ENCODE assay signal across 28 cellular contexts in genomic region chr2:179669196-179669595, GRCh38.
"Had no signal": no experiment of that assay in that cellular context is flagged by ENCODE, and none has a peak within 500 bp of the region (broad histone marks: within the 10 kb centered on the region; RNA-seq: fewer than 3 reads in every experiment).

No MANE protein-coding gene starts in this region.

- H3K4me1 Mint-ChIP-seq: activated CD4-positive, alpha-beta T cell treated with anti-CD3 and anti-CD28 coated beads for 36 hours; activated CD4-positive, alpha-beta T cell treated with anti-CD3 and anti-CD28 coated beads, Interleukin-2, amount 10 ng/mL, durations not matched to agents 7 days and 5 days; activated naive CD4-positive, alpha-beta T cell treated with anti-CD3 and anti-CD28 coated beads, Interleukin-2, amount 50 U/mL, for 24 hours; activated naive CD8-positive, alpha-beta T cell treated with anti-CD3 and anti-CD28 coated beads, Interleukin-2, amount 10 ng/mL, durations not matched to agents 7 days and 5 days; central memory CD8-positive, alpha-beta T cell; WTC11 had no signal

- H3K9me3 Mint-ChIP-seq: activated CD4-positive, alpha-beta T cell treated with anti-CD3 and anti-CD28 coated beads, Interleukin-2, amount 10 ng/mL, durations not matched to agents 7 days and 5 days; activated naive CD8-positive, alpha-beta T cell treated with anti-CD3 and anti-CD28 coated beads, Interleukin-2, amount 10 ng/mL, durations not matched to agents 7 days and 5 days; activated T-cell treated with anti-CD3 and anti-CD28 coated beads, Interleukin-2, amount 50 U/mL, for 24 hours; activated T-helper 2 cell treated with anti-CD3 and anti-CD28 coated beads, Interferon-gamma antibody, Interleukin-2, Interleukin-4, amounts not matched to agents 10 μg/mL and 5 μg/mL and 100 μg/mL, durations not matched to agents 14 hours and 24 hours and 36 hours; central memory CD8-positive, alpha-beta T cell; WTC11 had no signal

- H3K27me3 Mint-ChIP-seq: activated CD4-positive, alpha-beta T cell treated with anti-CD3 and anti-CD28 coated beads, Interleukin-2, amount 10 ng/mL, durations not matched to agents 7 days and 5 days; activated naive CD4-positive, alpha-beta T cell treated with anti-CD3 and anti-CD28 coated beads, Interleukin-2, amount 50 U/mL, for 24 hours; activated T-cell treated with anti-CD3 and anti-CD28 coated beads, Interleukin-2, amount 50 U/mL, for 24 hours; central memory CD8-positive, alpha-beta T cell had no signal

- H3K27ac Mint-ChIP-seq: activated CD4-positive, alpha-beta T cell treated with anti-CD3 and anti-CD28 coated beads for 36 hours; activated CD4-positive, alpha-beta T cell treated with anti-CD3 and anti-CD28 coated beads, Interleukin-2, amount 10 ng/mL, durations not matched to agents 7 days and 5 days; activated CD8-positive, alpha-beta T cell treated with anti-CD3 and anti-CD28 coated beads, Interleukin-2, amount 10 ng/mL, durations not matched to agents 7 days and 5 days; activated naive CD4-positive, alpha-beta T cell treated with anti-CD3 and anti-CD28 coated beads, Interleukin-2, amount 50 U/mL, for 24 hours; activated naive CD8-positive, alpha-beta T cell treated with anti-CD3 and anti-CD28 coated beads, Interleukin-2, amount 10 ng/mL, durations not matched to agents 7 days and 5 days; activated T-cell treated with anti-CD3 and anti-CD28 coated beads, Interleukin-2, amount 50 U/mL, for 24 hours; activated T-helper 2 cell treated with anti-CD3 and anti-CD28 coated beads, Interferon-gamma antibody, Interleukin-2, Interleukin-4, amounts not matched to agents 10 μg/mL and 5 μg/mL and 100 μg/mL, durations not matched to agents 14 hours and 24 hours and 36 hours; WTC11 had no signal

- H3K4me3 Mint-ChIP-seq: activated CD4-positive, alpha-beta T cell treated with anti-CD3 and anti-CD28 coated beads for 36 hours; activated CD4-positive, alpha-beta T cell treated with anti-CD3 and anti-CD28 coated beads, Interleukin-2, amount 10 ng/mL, durations not matched to agents 7 days and 5 days; activated CD8-positive, alpha-beta T cell treated with anti-CD3 and anti-CD28 coated beads, Interleukin-2, amount 10 ng/mL, durations not matched to agents 7 days and 5 days; activated naive CD4-positive, alpha-beta T cell treated with anti-CD3 and anti-CD28 coated beads, Interleukin-2, amount 50 U/mL, for 24 hours; activated naive CD8-positive, alpha-beta T cell treated with anti-CD3 and anti-CD28 coated beads, Interleukin-2, amount 10 ng/mL, durations not matched to agents 7 days and 5 days; activated T-cell treated with anti-CD3 and anti-CD28 coated beads, Interleukin-2, amount 50 U/mL, for 24 hours; central memory CD8-positive, alpha-beta T cell; WTC11 had no signal

- H3K27ac ChIP-seq: ascending aorta, cardiac muscle cell, SJCRH30, SK-N-MC had no signal

- DNase-seq: activated CD4-positive, alpha-beta T cell treated with anti-CD3 and anti-CD28 coated beads for 36 hours; activated CD4-positive, alpha-beta T cell treated with anti-CD3 and anti-CD28 coated beads, Interleukin-2, amount 10 ng/mL, durations not matched to agents 7 days and 5 days; activated CD4-positive, alpha-beta T cell treated with anti-CD3 and anti-CD28 coated beads, Interleukin-2, amount 50 U/mL, for 48 hours; activated CD8-positive, alpha-beta T cell treated with anti-CD3 and anti-CD28 coated beads, Interleukin-2, amount 10 ng/mL, durations not matched to agents 7 days and 5 days; activated gamma-delta T cell; activated naive CD4-positive, alpha-beta T cell treated with Interleukin-2 at 50 U/mL for 16 hours; activated naive CD8-positive, alpha-beta T cell treated with anti-CD3 and anti-CD28 coated beads, Interleukin-2, amount 10 ng/mL, durations not matched to agents 7 days and 5 days; activated T-cell treated with anti-CD3 and anti-CD28 coated beads, Interleukin-2, amount 50 U/mL, for 24 hours; amygdala; NCI-H1092 treated with DMSO at 0.1 percent for 48 hours; NCI-H1417; NCI-H146; NCI-H187 treated with DMSO at 0.1 percent for 48 hours; NCI-H2081; NCI-H2171 treated with DMSO at 0.1 percent for 48 hours; NCI-H226; NCI-H446 treated with DMSO at 0.1 percent for 48 hours; NCI-H524 treated with DMSO at 0.1 percent for 48 hours; SHP77; SJCRH30; T1000 had no signal

- H3K36me3 Mint-ChIP-seq: activated naive CD4-positive, alpha-beta T cell treated with anti-CD3 and anti-CD28 coated beads, Interleukin-2, amount 50 U/mL, for 24 hours; activated naive CD8-positive, alpha-beta T cell treated with anti-CD3 and anti-CD28 coated beads, Interleukin-2, amount 10 ng/mL, durations not matched to agents 7 days and 5 days; WTC11 had no signal
